In genomic region chr3:159732172-159733111, GRCh38 we compare ENCODE assay signal across 10 cellular contexts.
DNase-seq lines count a peak whose midpoint lies in the region; TF ChIP-seq lines count a peak whose summit lies in the region.
"Had no signal": no experiment of that assay in that cellular context is flagged by ENCODE, and none has a peak within 500 bp of the region (broad histone marks: within the 10 kb centered on the region; RNA-seq: fewer than 3 reads in every experiment).

No MANE protein-coding gene starts in this region.

- no peak overlapping the region for H3K18ac ChIP-seq in trophoblast cell (ENCODE audit: low read length)

- POLR2A ChIA-PET in SK-N-SH (lab: Yijun Ruan, JAX) = interaction anchor here (0.6 kb wide), 1 partner anchor 29 kb away, joined by 3 read pairs; no protein-coding TSS in a partner anchor

- in situ Hi-C loops in KBM-7 (cut with MboI; ENCODE audit: low pct_unique_long_range_greater_than_20kb, low sequenced_read_pairs) = no loop called here

- no peak overlapping the region for H4K12ac ChIP-seq in trophoblast cell (ENCODE audit: low read depth, low read length)

- H3K27ac ChIP-seq in SK-N-SH (ENCODE audit: low read depth in 2 of 2, low read length in 1 of 2) (peak overlapping the region; percentile 73 to 79; a peak in 3 of 4 replicates), trophoblast cell (ENCODE audit: low read depth, low read length) (peak overlapping the region; percentile 92), testis (no peak overlapping the region)

- CTCF ChIA-PET in SK-N-SH (lab: Yijun Ruan, JAX) = interaction anchor here (0.8 to 1.8 kb wide), 2 partner anchors 24 to 72 kb away, joined by 3 read pairs; no protein-coding TSS in a partner anchor

- H3K4me2 ChIP-seq in SK-N-SH = peak overlapping the region; percentile 60
- peak overlapping the region; percentile 79 for H3K4me2 ChIP-seq in trophoblast cell (ENCODE audit: low read length)

- intact Hi-C loops in testis (cut with DNase I; ENCODE audit: low total_unique reads) = no loop called here

- WGBS in SK-N-SH (ENCODE audit: low lambda C conversion rate) = 51% methylated on average over 6 of the region's 6 CpGs
- no CpG with 5 or more reads among the region's 6 CpGs for WGBS in trophoblast cell (ENCODE audit: extremely low coverage, insufficient coverage, insufficient read length)
- WGBS in testis, 2 donors = 25 to 28% methylated on average over 6 of the region's 6 CpGs

- no peaks in the 10 kb centered on the region for H3K36me3 ChIP-seq in SK-N-SH (replicated peaks in 1 of 2; ENCODE audit: control insufficient read depth in 1 of 2, insufficient read depth in 2 of 2, low read length in 1 of 2)
- no peaks in the 10 kb centered on the region for H3K36me3 ChIP-seq in trophoblast cell (ENCODE audit: control insufficient read depth in 1 of 2, insufficient read depth in 2 of 2, low read length in 2 of 2)
- H3K36me3 ChIP-seq in testis (ENCODE audit: low read depth, missing control alignments) = no peaks in the 10 kb centered on the region

- no peak overlapping the region for H2AK5ac ChIP-seq in trophoblast cell (ENCODE audit: low read length)

- no peak overlapping the region for H3K23ac ChIP-seq in trophoblast cell (ENCODE audit: low read length)

- H3K27me3 ChIP-seq in SK-N-SH (ENCODE audit: insufficient read depth) (no peaks in the 10 kb centered on the region), trophoblast cell (ENCODE audit: insufficient read depth, low read length) (no peaks in the 10 kb centered on the region), testis (no peaks in the 10 kb centered on the region)

- no peak for TF ChIP-seq RAD21 in SK-N-SH (IDR thresholded peaks at IDR 0.05; ENCODE audit: low read length)

- H3F3A ChIP-seq in SK-N-SH (replicated peaks; ENCODE audit: insufficient read depth) = peaks cover 32% of the 10 kb centered on the region

- H3K9me2 ChIP-seq in SK-N-SH = no peaks in the 10 kb centered on the region

- TF ChIP-seq EP300 in SK-N-SH (IDR thresholded peaks at IDR 0.05; ENCODE audit: borderline replicate concordance in 1 of 2, low read depth in 1 of 2, low read length in 1 of 2) = no peak; a peak in 1 of 4 replicates

- H3K79me1 ChIP-seq in trophoblast cell (ENCODE audit: low read length) = peaks cover 13% of the 10 kb centered on the region

- H3K14ac ChIP-seq in trophoblast cell (ENCODE audit: low read length) = no peak overlapping the region

- H4K8ac ChIP-seq in trophoblast cell (ENCODE audit: low read depth, low read length) = peak overlapping the region; percentile 17

- peak overlapping the region; percentile 73 for H4K91ac ChIP-seq in trophoblast cell (ENCODE audit: low read depth, low read length)

- TF ChIP-seq CTCF in SK-N-SH (IDR thresholded peaks at IDR 0.05) (0 out of 2 replicates have a peak, but pooled peaks have one; percentile 6), testis (IDR thresholded peaks at IDR 0.05) (no peak)

- H3K79me2 ChIP-seq in SK-N-SH (ENCODE audit: insufficient read depth) = no peaks in the 10 kb centered on the region
- peaks cover 2% of the 10 kb centered on the region for H3K79me2 ChIP-seq in trophoblast cell (ENCODE audit: control insufficient read depth, insufficient read depth, low read length, poor library complexity)

- H2BK12ac ChIP-seq in trophoblast cell (ENCODE audit: low read length) = peak overlapping the region; percentile 63

- DNase-seq in GM03348 (ENCODE audit: low spot score) (peak; percentile 59), SK-N-SH (no peak), foreskin melanocyte (peak; percentile 4), trophoblast cell (peak in 1 of 2 donors; percentile 23), KBM-7 (no peak), testis (no peak), LoVo (ENCODE audit: low spot score) (no peak), GM19240 (ENCODE audit: insufficient read length, low spot score) (no peak)
- DNase-seq: activated T-cell treated with anti-CD3 and anti-CD28 coated beads, Interleukin-2, amount 50 U/mL, for 48 hours; NCI-H524 treated with DMSO at 0.1 percent for 48 hours had no signal

- H3K9ac ChIP-seq in SK-N-SH (peak overlapping the region; percentile 47; the same call in 1 of the 2 replicates), trophoblast cell (ENCODE audit: low read length) (no peak overlapping the region)

- H3K9me3 ChIP-seq in SK-N-SH (no peaks in the 10 kb centered on the region), trophoblast cell (ENCODE audit: insufficient read depth, low read depth, low read length) (no peaks in the 10 kb centered on the region), testis (no peaks in the 10 kb centered on the region)

- H3K4me1 ChIP-seq in SK-N-SH (ENCODE audit: control insufficient read depth in 1 of 2, insufficient read depth in 2 of 2, low read depth in 1 of 2, low read length in 1 of 2) (peaks cover 8 to 12% of the 10 kb centered on the region in 2 experiments; a peak in 3 of 4 replicates), trophoblast cell (ENCODE audit: control insufficient read depth in 1 of 2, insufficient read depth in 2 of 2, low read length in 2 of 2) (peaks cover 12% of the 10 kb centered on the region in 2 experiments), testis (no peaks in the 10 kb centered on the region)

- TF ChIP-seq POLR2A in testis (IDR thresholded peaks at IDR 0.05) = no peak

- no peak overlapping the region for H3K4ac ChIP-seq in trophoblast cell (ENCODE audit: low read depth, low read length)

- H2AFZ ChIP-seq in SK-N-SH (ENCODE audit: low read depth) = peak overlapping the region; percentile 75
- H2AFZ ChIP-seq in trophoblast cell (ENCODE audit: insufficient read depth, low read length, poor library complexity) = no peak overlapping the region

- H3K4me3 ChIP-seq in SK-N-SH (ENCODE audit: low read depth in 2 of 2, low read length in 1 of 2) (peak overlapping the region; percentile 49 to 52; a peak in 3 of 4 replicates), trophoblast cell (ENCODE audit: low read depth, low read length) (peak overlapping the region; percentile 53), testis (no peak overlapping the region)

- no peaks in the 10 kb centered on the region for H4K20me1 ChIP-seq in SK-N-SH (ENCODE audit: insufficient read depth)

- peak overlapping the region; percentile 56 for H2BK120ac ChIP-seq in trophoblast cell (ENCODE audit: insufficient read depth, low read length, poor library complexity)

- H2BK5ac ChIP-seq in trophoblast cell (ENCODE audit: low read depth, low read length, poor library complexity) = peak overlapping the region; percentile 58

TF ChIP-seq in SK-N-SH, 30 proteins besides CTCF, POLR2A, EP300 and RAD21:
- TF ChIP-seq, protein P1, sequence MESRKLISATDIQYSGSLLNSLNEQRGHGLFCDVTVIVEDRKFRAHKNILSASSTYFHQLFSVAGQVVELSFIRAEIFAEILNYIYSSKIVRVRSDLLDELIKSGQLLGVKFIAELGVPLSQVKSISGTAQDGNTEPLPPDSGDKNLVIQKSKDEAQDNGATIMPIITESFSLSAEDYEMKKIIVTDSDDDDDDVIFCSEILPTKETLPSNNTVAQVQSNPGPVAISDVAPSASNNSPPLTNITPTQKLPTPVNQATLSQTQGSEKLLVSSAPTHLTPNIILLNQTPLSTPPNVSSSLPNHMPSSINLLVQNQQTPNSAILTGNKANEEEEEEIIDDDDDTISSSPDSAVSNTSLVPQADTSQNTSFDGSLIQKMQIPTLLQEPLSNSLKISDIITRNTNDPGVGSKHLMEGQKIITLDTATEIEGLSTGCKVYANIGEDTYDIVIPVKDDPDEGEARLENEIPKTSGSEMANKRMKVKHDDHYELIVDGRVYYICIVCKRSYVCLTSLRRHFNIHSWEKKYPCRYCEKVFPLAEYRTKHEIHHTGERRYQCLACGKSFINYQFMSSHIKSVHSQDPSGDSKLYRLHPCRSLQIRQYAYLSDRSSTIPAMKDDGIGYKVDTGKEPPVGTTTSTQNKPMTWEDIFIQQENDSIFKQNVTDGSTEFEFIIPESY (IDR thresholded peaks at IDR 0.05; ENCODE audit: borderline replicate concordance, low read depth) = no peak
- TF ChIP-seq POLR2AphosphoS5 (IDR thresholded peaks at IDR 0.05; ENCODE audit: low read depth, low read length) = peak; percentile 12; the same call in 1 of the 2 replicates
- no peak for TF ChIP-seq FOSL2 (IDR thresholded peaks at IDR 0.05; ENCODE audit: borderline replicate concordance, low read depth)
- no peak for TF ChIP-seq GATA2 (CRISPR knock-in tag; IDR thresholded peaks at IDR 0.05)

Comparison
In these comparisons a context has a peak if more than half of its experiments do, and no peak if none do; other contexts are left out.
1. DNase-seq: peak in GM03348 (single experiment) and foreskin melanocyte (single experiment); none in SK-N-SH (single experiment), KBM-7 (single experiment), testis (single experiment), LoVo (single experiment) and GM19240 (single experiment).
2. H3K27ac ChIP-seq: peak in SK-N-SH (2 of 2) and trophoblast cell (single experiment); none in testis (0 of 2).
3. H3K4me3 ChIP-seq: peak in SK-N-SH (2 of 2) and trophoblast cell (single experiment); none in testis (0 of 2).